1 cellular context compared by ENCODE assay signal in the genomic region with DNA sequence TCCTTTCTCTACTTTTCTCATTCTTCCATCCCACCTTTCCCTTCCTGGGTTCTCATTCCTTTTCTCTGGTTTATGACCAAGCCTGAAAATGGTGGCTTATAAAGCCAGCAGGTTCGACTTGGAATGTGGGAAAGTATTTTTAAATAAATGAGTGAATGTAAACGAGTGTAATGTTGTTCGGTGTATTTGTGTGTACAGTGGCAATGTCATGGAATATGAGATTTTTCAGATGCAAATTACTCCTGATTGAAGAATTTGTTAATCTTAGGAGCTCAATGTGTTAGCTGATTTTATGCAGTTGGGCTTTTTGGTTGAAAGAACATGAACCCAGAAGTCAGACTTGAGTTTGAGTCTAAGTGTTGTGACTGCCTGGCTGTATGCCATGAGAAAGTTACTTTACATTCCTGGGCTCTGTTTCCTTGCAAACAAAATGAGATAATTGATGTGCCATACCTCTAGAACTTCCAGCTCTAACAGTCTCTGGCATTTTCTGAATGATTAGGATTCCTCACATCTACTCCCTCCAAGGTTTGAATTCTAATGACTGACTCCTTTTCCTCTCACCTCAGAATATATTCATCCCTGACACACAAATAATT.
TF ChIP-seq lines count a peak whose summit lies in the region.

No MANE protein-coding gene starts in this region.

TF ChIP-seq in WTC11, 78 proteins besides CTCF, POLR2A, EP300 and RAD21 (continued from another document):
- TF ChIP-seq ATF2 (CRISPR knock-in tag; IDR thresholded peaks at IDR 0.05; ENCODE audit: borderline replicate concordance, low read depth) = no peak
- TF ChIP-seq NFATC4 (CRISPR knock-in tag; IDR thresholded peaks at IDR 0.05) = no peak
- TF ChIP-seq, protein P1, sequence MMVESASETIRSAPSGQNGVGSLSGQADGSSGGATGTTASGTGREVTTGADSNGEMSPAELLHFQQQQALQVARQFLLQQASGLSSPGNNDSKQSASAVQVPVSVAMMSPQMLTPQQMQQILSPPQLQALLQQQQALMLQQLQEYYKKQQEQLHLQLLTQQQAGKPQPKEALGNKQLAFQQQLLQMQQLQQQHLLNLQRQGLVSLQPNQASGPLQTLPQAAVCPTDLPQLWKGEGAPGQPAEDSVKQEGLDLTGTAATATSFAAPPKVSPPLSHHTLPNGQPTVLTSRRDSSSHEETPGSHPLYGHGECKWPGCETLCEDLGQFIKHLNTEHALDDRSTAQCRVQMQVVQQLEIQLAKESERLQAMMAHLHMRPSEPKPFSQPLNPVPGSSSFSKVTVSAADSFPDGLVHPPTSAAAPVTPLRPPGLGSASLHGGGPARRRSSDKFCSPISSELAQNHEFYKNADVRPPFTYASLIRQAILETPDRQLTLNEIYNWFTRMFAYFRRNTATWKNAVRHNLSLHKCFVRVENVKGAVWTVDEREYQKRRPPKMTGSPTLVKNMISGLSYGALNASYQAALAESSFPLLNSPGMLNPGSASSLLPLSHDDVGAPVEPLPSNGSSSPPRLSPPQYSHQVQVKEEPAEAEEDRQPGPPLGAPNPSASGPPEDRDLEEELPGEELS (CRISPR knock-in tag; IDR thresholded peaks at IDR 0.05) = no peak
- TF ChIP-seq ZNF532 (CRISPR knock-in tag; IDR thresholded peaks at IDR 0.05; ENCODE audit: borderline replicate concordance) = no peak
- TF ChIP-seq USF1 (CRISPR knock-in tag; IDR thresholded peaks at IDR 0.05) = no peak
- no peak for TF ChIP-seq ATF3 (CRISPR knock-in tag; conservative IDR thresholded peaks at IDR 0.05)
- no peak for TF ChIP-seq ATF6 (CRISPR knock-in tag; IDR thresholded peaks at IDR 0.05)
- TF ChIP-seq PRRX2 (CRISPR knock-in tag; IDR thresholded peaks at IDR 0.05) = no peak
- TF ChIP-seq, protein P2, sequence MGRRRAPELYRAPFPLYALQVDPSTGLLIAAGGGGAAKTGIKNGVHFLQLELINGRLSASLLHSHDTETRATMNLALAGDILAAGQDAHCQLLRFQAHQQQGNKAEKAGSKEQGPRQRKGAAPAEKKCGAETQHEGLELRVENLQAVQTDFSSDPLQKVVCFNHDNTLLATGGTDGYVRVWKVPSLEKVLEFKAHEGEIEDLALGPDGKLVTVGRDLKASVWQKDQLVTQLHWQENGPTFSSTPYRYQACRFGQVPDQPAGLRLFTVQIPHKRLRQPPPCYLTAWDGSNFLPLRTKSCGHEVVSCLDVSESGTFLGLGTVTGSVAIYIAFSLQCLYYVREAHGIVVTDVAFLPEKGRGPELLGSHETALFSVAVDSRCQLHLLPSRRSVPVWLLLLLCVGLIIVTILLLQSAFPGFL (CRISPR knock-in tag; IDR thresholded peaks at IDR 0.05; ENCODE audit: borderline replicate concordance) = no peak
- TF ChIP-seq NR3C1 (CRISPR knock-in tag; conservative IDR thresholded peaks at IDR 0.05; ENCODE audit: low read depth) = no peak
- TF ChIP-seq MYBL2 (CRISPR knock-in tag; IDR thresholded peaks at IDR 0.05) = no peak
- TF ChIP-seq ZMAT4 (CRISPR knock-in tag; IDR thresholded peaks at IDR 0.05) = no peak
- no peak for TF ChIP-seq ZNF512 (CRISPR knock-in tag; IDR thresholded peaks at IDR 0.05; ENCODE audit: borderline replicate concordance)
